In genomic region chr5:127031863-127032232, GRCh38 we compare ENCODE assay signal across 2 cellular contexts.
TF ChIP-seq lines count a peak whose summit lies in the region.

No MANE protein-coding gene starts in this region.

TF ChIP-seq in IMR-90, 13 proteins besides CTCF, POLR2A, EP300 and RAD21:
- TF ChIP-seq CEBPB (IDR thresholded peaks at IDR 0.05; ENCODE audit: low read depth, low read length) = peak; percentile 81
- no peak for TF ChIP-seq RCOR1 (IDR thresholded peaks at IDR 0.05; ENCODE audit: insufficient replicate concordance, low read length)
TF ChIP-seq in IMR-90: peak in this region for 1.

TF ChIP-seq in K562, 482 proteins besides CTCF, POLR2A, EP300 and RAD21:
- TF ChIP-seq SMARCA4 (IDR thresholded peaks at IDR 0.05) (no peak), NFXL1 (CRISPR knock-in tag; IDR thresholded peaks at IDR 0.05) (0 out of 2 replicates have a peak, but pooled peaks have one; percentile 33), NR2C1 (IDR thresholded peaks at IDR 0.05) (no peak), NR2C1 (tag; IDR thresholded peaks at IDR 0.05) (peak; percentile 59; the same call in 1 of the 2 replicates), ATF7 (IDR thresholded peaks at IDR 0.05) (peak; percentile 83), AFF1 (IDR thresholded peaks at IDR 0.05; ENCODE audit: low read depth in 1 of 2, partially characterized antibody in 2 of 2) (no peak), CEBPB (tag; IDR thresholded peaks at IDR 0.05) (peak; percentile 94), MITF (IDR thresholded peaks at IDR 0.05) (no peak), TRIM24 (IDR thresholded peaks at IDR 0.05) (peak; percentile 50 to 59; a peak in 2 of 4 replicates), JUND (IDR thresholded peaks at IDR 0.05; ENCODE audit: borderline replicate concordance, low read depth, low read length) (peak; percentile 73), JUND (tag; IDR thresholded peaks at IDR 0.05; ENCODE audit: borderline replicate concordance, low read depth, low read length) (peak; percentile 22; the same call in 1 of the 3 replicates), CBFA2T3 (IDR thresholded peaks at IDR 0.05) (no peak), CEBPG (CRISPR knock-in tag; IDR thresholded peaks at IDR 0.05) (peak; percentile 94), CEBPG (tag; conservative IDR thresholded peaks at IDR 0.05 in 1 of 2, IDR thresholded peaks at IDR 0.05 in 1 of 2) (peak; percentile 70 to 92), ZNF589 (CRISPR knock-in tag; IDR thresholded peaks at IDR 0.05; ENCODE audit: low read depth) (peak; percentile 30; the same call in 1 of the 2 replicates), JUN (IDR thresholded peaks at IDR 0.05; ENCODE audit: borderline replicate concordance, low read depth, low read length) (peak; percentile 26; the same call in 1 of the 2 replicates), JUN (CRISPR knock-in tag; IDR thresholded peaks at IDR 0.05; ENCODE audit: borderline replicate concordance) (no peak)
- TF ChIP-seq, protein P1, sequence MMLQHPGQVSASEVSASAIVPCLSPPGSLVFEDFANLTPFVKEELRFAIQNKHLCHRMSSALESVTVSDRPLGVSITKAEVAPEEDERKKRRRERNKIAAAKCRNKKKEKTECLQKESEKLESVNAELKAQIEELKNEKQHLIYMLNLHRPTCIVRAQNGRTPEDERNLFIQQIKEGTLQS (IDR thresholded peaks at IDR 0.05) = peak; percentile 95
- TF ChIP-seq, protein P1 (CRISPR knock-in tag; conservative IDR thresholded peaks at IDR 0.05) = no peak
- TF ChIP-seq, protein P2, sequence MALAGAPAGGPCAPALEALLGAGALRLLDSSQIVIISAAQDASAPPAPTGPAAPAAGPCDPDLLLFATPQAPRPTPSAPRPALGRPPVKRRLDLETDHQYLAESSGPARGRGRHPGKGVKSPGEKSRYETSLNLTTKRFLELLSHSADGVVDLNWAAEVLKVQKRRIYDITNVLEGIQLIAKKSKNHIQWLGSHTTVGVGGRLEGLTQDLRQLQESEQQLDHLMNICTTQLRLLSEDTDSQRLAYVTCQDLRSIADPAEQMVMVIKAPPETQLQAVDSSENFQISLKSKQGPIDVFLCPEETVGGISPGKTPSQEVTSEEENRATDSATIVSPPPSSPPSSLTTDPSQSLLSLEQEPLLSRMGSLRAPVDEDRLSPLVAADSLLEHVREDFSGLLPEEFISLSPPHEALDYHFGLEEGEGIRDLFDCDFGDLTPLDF (CRISPR knock-in tag; IDR thresholded peaks at IDR 0.05) = 0 out of 2 replicates have a peak, but pooled peaks have one; percentile 27
